Comparison of ENCODE assay signal across 8 cellular contexts in genomic region chr12:50039151-50039835, GRCh38. TPM values are rescaled to one million over a fixed set of nuclear protein-coding genes. Genes with fewer than 3 reads are reported as not detected.
DNase-seq lines count a peak whose midpoint lies in the region; ATAC-seq and TF ChIP-seq lines count a peak whose summit lies in the region.

No MANE protein-coding gene starts in this region.

- TF ChIP-seq POLR2A in heart left ventricle (IDR thresholded peaks at IDR 0.05) (no peak), vagina (IDR thresholded peaks at IDR 0.05) (no peak)

- 46 to 50% (median 48%) methylated on average over 9 of the region's 9 CpGs for WGBS in heart left ventricle, 4 donors
- WGBS in psoas muscle, 3 donors, result 50 to 59% (median 53%) methylated on average over 9 of the region's 9 CpGs

- H3K27ac ChIP-seq in heart left ventricle (no peak overlapping the region), psoas muscle (no peak overlapping the region), vagina (no peak overlapping the region)

- peak; percentile 93 for TF ChIP-seq CTCF in GM12865 (IDR thresholded peaks at IDR 0.05; ENCODE audit: insufficient read depth, low read depth, low read length, missing control alignments)
- TF ChIP-seq CTCF in heart left ventricle (IDR thresholded peaks at IDR 0.05), result peak; percentile 74 to 96 (median 87)
- TF ChIP-seq CTCF in psoas muscle (IDR thresholded peaks at IDR 0.05), result peak; percentile 86
- peak; percentile 57 to 80 (median 66) for TF ChIP-seq CTCF in vagina (IDR thresholded peaks at IDR 0.05)

- H3K9me3 ChIP-seq in heart left ventricle (no peaks in the 10 kb centered on the region), psoas muscle (no peaks in the 10 kb centered on the region), vagina (no peaks in the 10 kb centered on the region)

- H3K36me3 ChIP-seq in heart left ventricle (no peaks in the 10 kb centered on the region), psoas muscle (ENCODE audit: insufficient read depth in 1 of 2, low read depth in 1 of 2) (no peaks in the 10 kb centered on the region), vagina (no peaks in the 10 kb centered on the region)

- DNase-seq in GM12865 (ENCODE audit: low read depth), result peak; percentile 86
- DNase-seq in NCI-H128 (lab: John Stamatoyannopoulos, UW; ENCODE audit: unreplicated experiment), result peak; percentile 63
- peak; percentile 61 for DNase-seq in T follicular helper cell (ENCODE audit: low read depth)
- DNase-seq in activated naive CD8-positive, alpha-beta T cell treated with anti-CD3 and anti-CD28 coated beads, Interleukin-2, amount 50 U/mL, for 16 hours (ENCODE audit: low read depth, low spot score), result peak; percentile 76
- DNase-seq in heart left ventricle, result peak; percentile 74 to 90 (median 80)
- peak; percentile 85 to 91 for DNase-seq in psoas muscle
- no peak for DNase-seq in vagina (ENCODE audit: extremely low spot score in 2 of 2)

- no peak overlapping the region for H3K4me3 ChIP-seq in GM12865 (ENCODE audit: low read depth, low read length)
- H3K4me3 ChIP-seq in heart left ventricle, result no peak overlapping the region
- no peak overlapping the region for H3K4me3 ChIP-seq in psoas muscle
- H3K4me3 ChIP-seq in vagina, result no peak overlapping the region

- H3K27me3 ChIP-seq in heart left ventricle, result peaks cover 0 to 3% (median 0%) of the 10 kb centered on the region in 9 donors
- peaks cover 0 to 10% (median 0%) of the 10 kb centered on the region in 3 donors for H3K27me3 ChIP-seq in psoas muscle (ENCODE audit: insufficient read depth in 3 of 3, low read length in 2 of 3)
- H3K27me3 ChIP-seq in vagina, result no peaks in the 10 kb centered on the region

- ATAC-seq in heart left ventricle, result peak; percentile 31 to 91 (median 84)
- peak; percentile 76 to 92 (median 84) for ATAC-seq in psoas muscle
- no peak for ATAC-seq in HG03175 (IDR thresholded peaks at IDR 0.05; ENCODE audit: unreplicated experiment)

- H3K4me1 ChIP-seq in heart left ventricle (peaks cover 0 to 5% (median 0%) of the 10 kb centered on the region in 12 donors), psoas muscle (no peaks in the 10 kb centered on the region), vagina (peaks cover 17% of the 10 kb centered on the region)

- intact Hi-C loops in heart left ventricle (cut with DNase I), result loop anchor here in 3 of 10 donors (1.0 to 5.0 kb wide), 2 partner anchors 31 to 33 kb away; no protein-coding TSS in a partner anchor
- intact Hi-C loops in psoas muscle (cut with DNase I), result loop anchor here in 1 of 2 donors (1.0 kb wide), 1 partner anchor 31 kb away; no protein-coding TSS in a partner anchor
- intact Hi-C loops in vagina (cut with DNase I), result no loop called here

RNA-seq across cellular contexts. Expression of gene RACGAP1, which starts 14.0 kb away (rescaled TPM):
- total RNA-seq in heart left ventricle (10 to 100 TPM in 1 of 9 donors, 1 to 10 TPM in 8; 1.9 to 17.8 (median 5.2) TPM), psoas muscle (1 to 10 TPM; 4.6 to 6.1 (median 5.2) TPM), vagina (19.2 TPM)
- polyA plus RNA-seq in heart left ventricle (1 to 10 TPM in 1 of 2 donors, under 1 TPM in 1; 0.91 to 5.8 TPM), psoas muscle (10 to 100 TPM in 1 of 3 donors, 1 to 10 TPM in 2; 3.4 to 15.3 (median 5.5) TPM)

RNA-seq across cellular contexts. Expression of gene ASIC1, which starts 18.1 kb away (rescaled TPM):
- total RNA-seq in heart left ventricle (1 to 10 TPM in 4 of 9 donors, under 1 TPM in 5; 0.31 to 1.8 (median 0.87) TPM), psoas muscle (under 1 TPM; 0.32 to 0.82 (median 0.60) TPM), vagina (2.9 TPM)
- polyA plus RNA-seq in heart left ventricle (under 1 TPM; 0.38 to 0.71 TPM), psoas muscle (under 1 TPM; 0.20 to 0.29 (median 0.25) TPM)

RNA-seq across cellular contexts. Expression of gene SMARCD1, which starts 45.8 kb away (rescaled TPM):
- 10 to 100 TPM; 13.6 to 35.7 (median 22.0) TPM for total RNA-seq in heart left ventricle
- 10 to 100 TPM in 1 of 2 donors, 1 to 10 TPM in 1; 8.5 to 19.3 TPM for polyA plus RNA-seq in heart left ventricle
- total RNA-seq in psoas muscle, result 10 to 100 TPM; 14.2 to 21.1 (median 17.9) TPM
- polyA plus RNA-seq in psoas muscle, result 10 to 100 TPM; 11.7 to 20.4 (median 12.3) TPM
- 42.2 TPM for total RNA-seq in vagina

Comparison
In these comparisons a context has a peak if more than half of its experiments do, and no peak if none do; other contexts are left out.
1. DNase-seq: peak in GM12865 (single experiment), NCI-H128 (single experiment), T follicular helper cell (single experiment), activated naive CD8-positive, alpha-beta T cell treated with anti-CD3 and anti-CD28 coated beads, Interleukin-2, amount 50 U/mL, for 16 hours (single experiment), heart left ventricle (5 of 5) and psoas muscle (2 of 2); none in vagina (0 of 2).
2. Peak in every context shown above with its lines, with median percentiles within 50 percentile points of each other: CTCF ChIP-seq.